ENCODE assay signal across 8 cellular contexts in genomic region chr1:23692308-23692871, GRCh38. TPM values are rescaled to one million over a fixed set of nuclear protein-coding genes. Genes with fewer than 3 reads are reported as not detected.
DNase-seq lines count a peak whose midpoint lies in the region; ATAC-seq and TF ChIP-seq lines count a peak whose summit lies in the region.

No MANE protein-coding gene starts in this region.

- no peaks in the 10 kb centered on the region for H3K9me3 Mint-ChIP-seq in Calu3 (ENCODE audit: low read depth, unreplicated experiment)
- H3K9me3 Mint-ChIP-seq in effector memory CD8-positive, alpha-beta T cell = no peaks in the 10 kb centered on the region

- no peak overlapping the region for H4K91ac ChIP-seq in neuronal stem cell (ENCODE audit: low read depth, low read length, poor library complexity)

- H3K9ac ChIP-seq in NT2/D1 (ENCODE audit: insufficient read length, low read depth) = peak overlapping the region; percentile 88
- H3K9ac ChIP-seq in neuronal stem cell (ENCODE audit: low read depth, low read length, poor library complexity) = peak overlapping the region; percentile 79

- H3K4me1 Mint-ChIP-seq in Calu3 (ENCODE audit: low read depth, unreplicated experiment) = peaks cover 38% of the 10 kb centered on the region
- H3K4me1 Mint-ChIP-seq in effector memory CD8-positive, alpha-beta T cell (ENCODE audit: low read depth in 2 of 2) = peaks cover 40 to 49% of the 10 kb centered on the region in 2 donors

- no CpG with 5 or more reads among the region's 17 CpGs for WGBS in neuronal stem cell (ENCODE audit: extremely low coverage in 2 of 2, insufficient read length in 2 of 2, insufficient replicate concordance in 1 of 2), 2 donors

- no peak overlapping the region for H2BK12ac ChIP-seq in neuronal stem cell (ENCODE audit: low read length)

- H3K9me3 ChIP-seq in NT2/D1 (ENCODE audit: insufficient read depth, low read length) (no peaks in the 10 kb centered on the region; the same call in 1 of the 2 replicates), neuronal stem cell (replicated peaks in 1 of 2; ENCODE audit: control insufficient read depth in 2 of 2, insufficient read depth in 1 of 2, low read depth in 1 of 2, low read length in 2 of 2) (no peaks in the 10 kb centered on the region)

- H3K27me3 Mint-ChIP-seq in Calu3 (ENCODE audit: unreplicated experiment) = no peaks in the 10 kb centered on the region
- H3K27me3 Mint-ChIP-seq in effector memory CD8-positive, alpha-beta T cell = no peaks in the 10 kb centered on the region

- CTCF ChIA-PET in Calu3 (lab: Charles Lee) = interaction anchor here (0.6 to 0.8 kb wide), 2 partner anchors 15 to 186 kb away, joined by 3 to 4 read pairs; no protein-coding TSS in a partner anchor

- H3K4me2 ChIP-seq in neuronal stem cell (ENCODE audit: insufficient read depth, low read length, poor library complexity, severe bottlenecking) = peak overlapping the region; percentile 88

- H2BK120ac ChIP-seq in neuronal stem cell (ENCODE audit: low read depth, low read length) = no peak overlapping the region

- no peak overlapping the region for H3K27ac ChIP-seq in neuronal stem cell (replicated peaks; ENCODE audit: low read length)

- no peak for ATAC-seq in effector memory CD8-positive, alpha-beta T cell (replicated peaks)

- H3K4me3 ChIP-seq in NT2/D1 (ENCODE audit: insufficient read length, low read depth) = peak overlapping the region; percentile 75
- peak overlapping the region; percentile 93 to 95 for H3K4me3 ChIP-seq in neuronal stem cell (ENCODE audit: low read length in 2 of 2)

- intact Hi-C loops in Calu3 (cut with micrococcal nuclease; ENCODE audit: unreplicated experiment) = no loop called here

- no peak overlapping the region for H3K23ac ChIP-seq in neuronal stem cell (ENCODE audit: low read depth, low read length, poor library complexity)

- H3K36me3 Mint-ChIP-seq in Calu3 (ENCODE audit: insufficient read depth, unreplicated experiment) = peaks cover 60% of the 10 kb centered on the region
- peaks cover 59% of the 10 kb centered on the region for H3K36me3 Mint-ChIP-seq in effector memory CD8-positive, alpha-beta T cell (ENCODE audit: insufficient read depth)

- BruUV-seq in Calu3 (replicated peaks; lab: Mats Ljungman, UMichigan) = no TSS peak

- peak overlapping the region; percentile 83 for H3K27ac Mint-ChIP-seq in Calu3 (ENCODE audit: unreplicated experiment)
- peak overlapping the region; percentile 86 to 94 for H3K27ac Mint-ChIP-seq in effector memory CD8-positive, alpha-beta T cell

- H3K18ac ChIP-seq in neuronal stem cell (ENCODE audit: low read length) = no peak overlapping the region

- H3K4ac ChIP-seq in neuronal stem cell (ENCODE audit: low read length) = no peak overlapping the region

- H3K79me1 ChIP-seq in neuronal stem cell (ENCODE audit: low read depth, low read length) = peaks cover 10% of the 10 kb centered on the region

- H2BK5ac ChIP-seq in neuronal stem cell (ENCODE audit: low read length) = no peak overlapping the region

- no peak overlapping the region for H2AFZ ChIP-seq in neuronal stem cell (ENCODE audit: low read length)

- H3K4me3 Mint-ChIP-seq in Calu3 (ENCODE audit: low read depth, unreplicated experiment) = peak overlapping the region; percentile 77
- peak overlapping the region; percentile 93 to 95 for H3K4me3 Mint-ChIP-seq in effector memory CD8-positive, alpha-beta T cell

- DNase-seq in Calu3 (peak; percentile 2), NT2/D1 (ENCODE audit: low read depth, low spot score) (no peak), neuronal stem cell (ENCODE audit: low spot score) (no peak), AG20443 (ENCODE audit: low spot score) (no peak), AG08396 (ENCODE audit: low spot score) (no peak), NCI-H2196 (lab: John Stamatoyannopoulos, UW; ENCODE audit: unreplicated experiment) (no peak)
- DNase-seq in effector memory CD8-positive, alpha-beta T cell = peak in 2 of 3 experiments; percentile 7 to 22
- DNase-seq in effector CD4-positive, alpha-beta T cell = no peak

- TF ChIP-seq CTCF in Calu3 (IDR thresholded peaks at IDR 0.05; ENCODE audit: unreplicated experiment) = no peak

- no peak overlapping the region for H3K14ac ChIP-seq in neuronal stem cell (ENCODE audit: low read length)

- H4K8ac ChIP-seq in neuronal stem cell (ENCODE audit: low read depth, low read length) = no peak overlapping the region

- H3K4me1 ChIP-seq in NT2/D1 (ENCODE audit: insufficient read depth, insufficient read length) (peaks cover 3% of the 10 kb centered on the region), neuronal stem cell (ENCODE audit: control insufficient read depth in 2 of 2, insufficient read depth in 1 of 2, low read depth in 1 of 2, low read length in 2 of 2) (peaks cover 5 to 11% of the 10 kb centered on the region in 2 donors)

- H2BK15ac ChIP-seq in neuronal stem cell (ENCODE audit: low read length) = no peak overlapping the region

- peaks cover 48% of the 10 kb centered on the region for H3K36me3 ChIP-seq in NT2/D1 (ENCODE audit: insufficient read depth, insufficient read length, low read length)
- peaks cover 36 to 54% of the 10 kb centered on the region in 2 donors for H3K36me3 ChIP-seq in neuronal stem cell (replicated peaks in 1 of 2; ENCODE audit: control insufficient read depth in 2 of 2, insufficient read depth in 2 of 2, low read length in 2 of 2)

- no peak overlapping the region for H2AK5ac ChIP-seq in neuronal stem cell (ENCODE audit: low read depth, low read length)

- H3K27me3 ChIP-seq in NT2/D1 (ENCODE audit: insufficient read depth, insufficient read length) = no peaks in the 10 kb centered on the region
- no peaks in the 10 kb centered on the region for H3K27me3 ChIP-seq in neuronal stem cell (ENCODE audit: control insufficient read depth in 3 of 3, insufficient read depth in 3 of 3, low read depth in 1 of 3, low read length in 3 of 3)

RNA-seq across cellular contexts. Expression of gene RPL11, which starts 0.8 kb away (rescaled TPM):
- 588 and 622 TPM in 2 replicates for total RNA-seq in Calu3 (2022)
- 2,607 TPM for polyA plus RNA-seq in neuronal stem cell (2013, experiment 1 of 2)
- polyA plus RNA-seq in neuronal stem cell (2013, experiment 2 of 2) = 2,636 TPM

RNA-seq across cellular contexts. Expression of gene ELOA, which starts 50.9 kb away (rescaled TPM):
- total RNA-seq in Calu3 (2022) = 32.4 and 36.5 TPM in 2 replicates
- 16.5 TPM for polyA plus RNA-seq in neuronal stem cell (2013, experiment 1 of 2)
- polyA plus RNA-seq in neuronal stem cell (2013, experiment 2 of 2) = 17.6 TPM

Comparison
In these comparisons a context has a peak if more than half of its experiments do, and no peak if none do; other contexts are left out.
1. DNase-seq: peak in Calu3 (single experiment) and effector memory CD8-positive, alpha-beta T cell (2 of 3); none in NT2/D1 (single experiment), neuronal stem cell (single experiment), AG20443 (single experiment), AG08396 (single experiment), effector CD4-positive, alpha-beta T cell (single experiment) and NCI-H2196 (single experiment).